7 cellular contexts compared by ENCODE assay signal in genomic region chr1:34013958-34014737, GRCh38.
DNase-seq lines count a peak whose midpoint lies in the region; ATAC-seq, FAIRE-seq and TF ChIP-seq lines count a peak whose summit lies in the region.

No MANE protein-coding gene starts in this region.

- H3K4me3 ChIP-seq in esophagus squamous epithelium: no peak overlapping the region

- peak in 5 of 6 experiments; percentile 44 to 70 (median 52) for TF ChIP-seq CTCF in esophagus squamous epithelium (IDR thresholded peaks at IDR 0.05)

- WGBS in esophagus squamous epithelium, 2 donors: 39 to 52% methylated on average over 11 of the region's 11 CpGs

- intact Hi-C loops in esophagus squamous epithelium (cut with DNase I): no loop called here
- intact Hi-C loops in sciatic nerve (cut with DNase I): no loop called here

- TF ChIP-seq POLR2A in esophagus squamous epithelium (IDR thresholded peaks at IDR 0.05): no peak

- peak; percentile 44 for FAIRE-seq in GM18507 (lab: Jason Lieb, UNC)

- no peaks in the 10 kb centered on the region for H3K9me3 ChIP-seq in esophagus squamous epithelium

- H3K4me1 ChIP-seq in esophagus squamous epithelium: no peaks in the 10 kb centered on the region

- DNase-seq in GM18507 (ENCODE audit: extremely low spot score, insufficient read length, low read depth) (peak; percentile 18), NCI-H1694 treated with DMSO at 0.1 percent for 48 hours (lab: John Stamatoyannopoulos, UW) (peak; percentile 12), esophagus squamous epithelium (lab: John Stamatoyannopoulos, UW) (no peak), sciatic nerve (ENCODE audit: low spot score) (peak; percentile 60)

- peak; percentile 52 for ATAC-seq in sciatic nerve
- no peak for ATAC-seq in GM18868 (IDR thresholded peaks at IDR 0.05; ENCODE audit: unreplicated experiment)
- ATAC-seq in HG03520 (IDR thresholded peaks at IDR 0.05; ENCODE audit: unreplicated experiment): no peak
- no peak for ATAC-seq in HG02678 (IDR thresholded peaks at IDR 0.05; ENCODE audit: unreplicated experiment)

- peaks cover 0 to 31% (median 0%) of the 10 kb centered on the region in 4 donors for H3K27me3 ChIP-seq in esophagus squamous epithelium

- H3K27ac ChIP-seq in esophagus squamous epithelium: no peak overlapping the region

- no peaks in the 10 kb centered on the region for H3K36me3 ChIP-seq in esophagus squamous epithelium
